9 cellular contexts compared by ENCODE assay signal in the genomic region with DNA sequence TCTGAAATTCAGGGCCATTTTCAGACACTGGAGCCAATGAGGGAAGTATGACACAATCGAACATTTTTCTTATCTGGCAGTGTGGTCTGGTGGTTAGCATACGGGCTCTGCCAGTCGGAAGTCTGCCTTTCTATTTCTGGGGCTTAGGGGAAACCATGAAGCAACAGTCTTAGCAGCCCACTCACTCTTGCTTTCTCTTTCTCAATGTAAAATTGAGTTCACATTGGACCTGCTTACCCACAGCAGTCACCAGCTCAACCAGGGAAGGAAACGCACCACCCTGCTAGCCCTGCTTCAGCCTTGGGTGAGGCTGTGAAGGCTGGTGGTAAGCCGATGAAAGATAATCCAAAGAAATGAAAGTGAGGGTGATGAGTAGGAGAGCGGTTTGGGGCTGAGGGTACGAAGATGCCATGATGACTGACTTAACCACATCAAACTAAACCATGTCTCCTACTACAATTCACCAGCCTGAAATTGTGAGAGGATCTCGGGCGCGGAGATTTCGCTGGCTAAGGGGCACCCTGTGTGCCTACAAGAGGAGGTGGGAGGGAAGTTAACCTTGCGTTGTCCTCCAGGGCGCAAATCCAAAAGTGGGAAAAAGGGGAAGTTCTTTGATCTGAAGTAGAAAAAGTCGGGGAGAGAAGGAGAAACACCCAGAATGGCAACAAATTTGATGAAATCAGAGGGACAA. TPM values are rescaled to one million over a fixed set of nuclear protein-coding genes. Genes with fewer than 3 reads are reported as not detected.
A peak's percentile ranks its signal among the peaks of the same experiment; 100 is the strongest.
DNase-seq lines count a peak whose midpoint lies in the region; ATAC-seq and TF ChIP-seq lines count a peak whose summit lies in the region.
"Had no signal": no experiment of that assay in that cellular context is flagged by ENCODE, and none has a peak within 500 bp of the region (broad histone marks: within the 10 kb centered on the region; RNA-seq: fewer than 3 reads in every experiment).

No MANE protein-coding gene starts in this region.

- H3K36me3 Mint-ChIP-seq in activated CD4-positive, alpha-beta T cell treated with anti-CD3 and anti-CD28 coated beads, Interleukin-2, amount 10 ng/mL, durations not matched to agents 24 days and 14 days (ENCODE audit: low read depth): no peaks in the 10 kb centered on the region

- peaks cover 15% of the 10 kb centered on the region for H3K4me1 Mint-ChIP-seq in activated CD4-positive, alpha-beta T cell treated with anti-CD3 and anti-CD28 coated beads, Interleukin-2, amount 10 ng/mL, durations not matched to agents 24 days and 14 days

- H3K27ac Mint-ChIP-seq in activated CD4-positive, alpha-beta T cell treated with anti-CD3 and anti-CD28 coated beads, Interleukin-2, amount 10 ng/mL, durations not matched to agents 24 days and 14 days: peak overlapping the region; percentile 50

- peak; percentile 58 for ATAC-seq in HG03469 (IDR thresholded peaks at IDR 0.05; ENCODE audit: unreplicated experiment)
- ATAC-seq: A549 had no signal

- intact Hi-C loops in activated CD4-positive, alpha-beta T cell treated with anti-CD3 and anti-CD28 coated beads, Interleukin-2, amount 10 ng/mL, durations not matched to agents 24 days and 14 days (cut with micrococcal nuclease): loop anchor here (1.0 to 10.0 kb wide), 3 partner anchors 162 to 756 kb away; no protein-coding TSS in a partner anchor

- TF ChIP-seq CTCF in fibroblast of villous mesenchyme (IDR thresholded peaks at IDR 0.05; ENCODE audit: insufficient read depth, low read depth, low read length): no peak

- peaks cover 68% of the 10 kb centered on the region for H3K27me3 Mint-ChIP-seq in activated CD4-positive, alpha-beta T cell treated with anti-CD3 and anti-CD28 coated beads, Interleukin-2, amount 10 ng/mL, durations not matched to agents 24 days and 14 days

- H3K4me3 Mint-ChIP-seq in activated CD4-positive, alpha-beta T cell treated with anti-CD3 and anti-CD28 coated beads, Interleukin-2, amount 10 ng/mL, durations not matched to agents 24 days and 14 days: peak overlapping the region; percentile 66

- DNase-seq in activated gamma-delta T cell treated with Interleukin-2 at 50 U/mL for 16 hours (peak; percentile 45), activated gamma-delta T cell (lab: John Stamatoyannopoulos, UW) (no peak), fibroblast of villous mesenchyme (ENCODE audit: low read depth) (peak; percentile 5), EL (no peak), foreskin melanocyte (no peak)
- DNase-seq in activated CD4-positive, alpha-beta T cell treated with anti-CD3 and anti-CD28 coated beads, Interleukin-2, amount 10 ng/mL, durations not matched to agents 24 days and 14 days: peak; percentile 83
- peak; percentile 18 to 20 for DNase-seq in stimulated activated CD8-positive, alpha-beta memory T cell treated with anti-CD3 and anti-CD28 coated beads, Interleukin-2, amount 100 ng/mL, for 1 hour (ENCODE audit: low read depth in 2 of 2)

- H3K4me3 ChIP-seq in fibroblast of villous mesenchyme (ENCODE audit: low read depth, low read length): no peak overlapping the region
- H3K4me3 ChIP-seq: A549 had no signal

- no peaks in the 10 kb centered on the region for H3K9me3 Mint-ChIP-seq in activated CD4-positive, alpha-beta T cell treated with anti-CD3 and anti-CD28 coated beads, Interleukin-2, amount 10 ng/mL, durations not matched to agents 24 days and 14 days

RNA-seq across cellular contexts. Expression of a gene that starts 2.0 kb away (rescaled TPM):
- total RNA-seq in activated CD4-positive, alpha-beta T cell treated with anti-CD3 and anti-CD28 coated beads, Interleukin-2, amount 10 ng/mL, durations not matched to agents 24 days and 14 days: not detected in 2 replicates
- under 0.01 TPM in 2 replicates for total RNA-seq in fibroblast of villous mesenchyme

Comparison
In these comparisons a context has a peak if more than half of its experiments do, and no peak if none do; other contexts are left out.
1. DNase-seq: peak in activated gamma-delta T cell treated with Interleukin-2 at 50 U/mL for 16 hours (single experiment), activated CD4-positive, alpha-beta T cell treated with anti-CD3 and anti-CD28 coated beads, Interleukin-2, amount 10 ng/mL, durations not matched to agents 24 days and 14 days (single experiment), fibroblast of villous mesenchyme (single experiment) and stimulated activated CD8-positive, alpha-beta memory T cell treated with anti-CD3 and anti-CD28 coated beads, Interleukin-2, amount 100 ng/mL, for 1 hour (2 of 2); none in activated gamma-delta T cell (single experiment), EL (single experiment) and foreskin melanocyte (single experiment).